Comparison of ENCODE assay signal across 8 cellular contexts in the genomic region with DNA sequence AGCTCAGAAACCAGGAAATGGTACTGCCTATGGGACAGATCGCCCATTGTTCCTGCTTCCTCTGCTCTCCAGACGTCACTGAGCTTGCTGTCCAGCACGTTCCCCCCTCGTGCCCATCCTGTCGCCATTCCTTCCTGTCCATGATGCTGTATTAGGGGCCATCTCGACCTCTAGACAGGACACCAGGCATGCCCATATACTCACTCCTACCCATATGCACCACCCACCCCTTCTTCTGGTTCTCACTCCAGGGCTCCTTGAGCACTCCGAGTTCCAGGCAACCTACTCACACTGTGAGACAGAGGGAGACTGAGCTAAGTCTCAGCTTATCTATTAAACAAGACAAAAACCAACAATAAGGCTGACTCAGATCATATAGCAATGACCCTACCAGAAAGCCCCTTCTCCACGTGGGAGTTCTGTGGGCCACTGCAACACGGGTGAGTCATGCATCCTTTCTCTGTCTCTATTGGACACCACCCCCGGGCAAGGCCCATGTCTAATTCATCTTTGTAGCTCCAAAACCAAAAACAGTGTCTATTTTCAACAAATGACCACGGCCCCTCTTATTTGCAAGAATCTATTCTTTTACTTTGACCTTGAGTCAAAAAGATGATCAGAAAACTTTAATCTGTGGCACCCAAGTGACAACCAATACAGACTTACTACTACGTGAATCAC.
DNase-seq lines count a peak whose midpoint lies in the region; ATAC-seq, FAIRE-seq and TF ChIP-seq lines count a peak whose summit lies in the region.

No MANE protein-coding gene starts in this region.

- H4K20me1 ChIP-seq in HepG2 (ENCODE audit: insufficient read depth, low read length): peaks cover 3% of the 10 kb centered on the region; the same call in 1 of the 2 replicates

- ATAC-seq in activated CD8-positive, alpha-beta memory T cell treated with anti-CD3 and anti-CD28 coated beads, Interleukin-2, amount 10 ng/mL, durations not matched to agents 7 days and 5 days: peak; percentile 60
- peak; percentile 79 for ATAC-seq in HG03439 (IDR thresholded peaks at IDR 0.05; ENCODE audit: unreplicated experiment)
- no peak for ATAC-seq in HepG2

- no TSS peak for BruUV-seq in HepG2 (replicated peaks; lab: Mats Ljungman, UMichigan)

- H3K4me1 ChIP-seq in HepG2 (ENCODE audit: insufficient read depth, low read length): no peaks in the 10 kb centered on the region
- H3K4me1 ChIP-seq in effector memory CD4-positive, alpha-beta T cell (ENCODE audit: control insufficient read depth, insufficient read depth, low read length, poor library complexity, severe bottlenecking): no peaks in the 10 kb centered on the region

- H3K9me3 ChIP-seq in HepG2 (ENCODE audit: low read length): no peaks in the 10 kb centered on the region
- H3K9me3 ChIP-seq in effector memory CD4-positive, alpha-beta T cell (ENCODE audit: control insufficient read depth, low read length): no peaks in the 10 kb centered on the region

- H3K4me3 Mint-ChIP-seq in activated CD8-positive, alpha-beta memory T cell treated with anti-CD3 and anti-CD28 coated beads, Interleukin-2, amount 10 ng/mL, durations not matched to agents 7 days and 5 days: no peak overlapping the region
- H3K4me3 Mint-ChIP-seq in brain: peak overlapping the region in 1 of 5 experiments; percentile 18

- intact Hi-C loops in HepG2 (cut with micrococcal nuclease; ENCODE audit: unreplicated experiment): no loop called here

- CTCF ChIA-PET in activated CD8-positive, alpha-beta memory T cell treated with anti-CD3 and anti-CD28 coated beads, Interleukin-2, amount 10 ng/mL, durations not matched to agents 7 days and 5 days (lab: Charles Lee): no interaction called here
- CTCF ChIA-PET in HepG2 (lab: Yijun Ruan, JAX; ENCODE audit: low intra/inter-chr PET ratio, low total read pairs): no interaction called here

- no peak for TF ChIP-seq RAD21 in HepG2 (CRISPR knock-in tag; IDR thresholded peaks at IDR 0.05)

- H3K9ac ChIP-seq in HepG2 (ENCODE audit: insufficient read depth, low read depth, low read length): no peak overlapping the region

- peaks cover 32 to 47% of the 10 kb centered on the region in 2 experiments for H3K36me3 ChIP-seq in HepG2 (replicated peaks in 1 of 2; ENCODE audit: control insufficient read depth in 1 of 2, insufficient read depth in 2 of 2, low read length in 2 of 2)
- no peaks in the 10 kb centered on the region for H3K36me3 ChIP-seq in effector memory CD4-positive, alpha-beta T cell (ENCODE audit: control insufficient read depth, insufficient read depth, low read length)

- H3K27me3 Mint-ChIP-seq in activated CD8-positive, alpha-beta memory T cell treated with anti-CD3 and anti-CD28 coated beads, Interleukin-2, amount 10 ng/mL, durations not matched to agents 7 days and 5 days: peaks cover 2% of the 10 kb centered on the region
- no peaks in the 10 kb centered on the region for H3K27me3 Mint-ChIP-seq in brain

- peaks cover 5% of the 10 kb centered on the region for H3K4me1 Mint-ChIP-seq in activated CD8-positive, alpha-beta memory T cell treated with anti-CD3 and anti-CD28 coated beads, Interleukin-2, amount 10 ng/mL, durations not matched to agents 7 days and 5 days
- peaks cover 57% of the 10 kb centered on the region for H3K4me1 Mint-ChIP-seq in brain

- WGBS in HepG2 (ENCODE audit: low lambda C conversion rate): 89% methylated on average over 12 of the region's 12 CpGs

- no peaks in the 10 kb centered on the region for H3K36me3 Mint-ChIP-seq in activated CD8-positive, alpha-beta memory T cell treated with anti-CD3 and anti-CD28 coated beads, Interleukin-2, amount 10 ng/mL, durations not matched to agents 7 days and 5 days
- peaks cover 32% of the 10 kb centered on the region for H3K36me3 Mint-ChIP-seq in brain

- TF ChIP-seq EP300 in HepG2 (IDR thresholded peaks at IDR 0.05; ENCODE audit: low read depth in 2 of 2, low read length in 2 of 2) (no peak), HepG2 (CRISPR knock-in tag; IDR thresholded peaks at IDR 0.05; ENCODE audit: borderline replicate concordance) (no peak)

- H3K27me3 ChIP-seq in HepG2 (ENCODE audit: control insufficient read depth in 1 of 2, insufficient read depth in 2 of 2, low read length in 2 of 2): no peaks in the 10 kb centered on the region
- no peaks in the 10 kb centered on the region for H3K27me3 ChIP-seq in effector memory CD4-positive, alpha-beta T cell (replicated peaks; ENCODE audit: control insufficient read depth, insufficient read depth, low read length, poor library complexity, severe bottlenecking)

- FAIRE-seq in HepG2 (lab: Jason Lieb, UNC) (no peak), urothelium cell line (lab: Jason Lieb, UNC) (no peak)

- DNase-seq in activated CD8-positive, alpha-beta memory T cell treated with anti-CD3 and anti-CD28 coated beads, Interleukin-2, amount 10 ng/mL, durations not matched to agents 7 days and 5 days: no peak
- DNase-seq in activated CD8-positive, alpha-beta memory T cell treated with anti-CD3 and anti-CD28 coated beads for 24 hours: no peak
- peak; percentile 17 for DNase-seq in HepG2 (ENCODE audit: low spot score)
- peak; percentile 66 for DNase-seq in urothelium cell line (ENCODE audit: low spot score)
- DNase-seq in NOMO-1 treated with DMSO at 0.1 percent for 48 hours (lab: John Stamatoyannopoulos, UW; ENCODE audit: unreplicated experiment): no peak
- DNase-seq in effector memory CD4-positive, alpha-beta T cell: no peak

- no peak overlapping the region for H3K27ac ChIP-seq in HepG2 (ENCODE audit: extremely low read length, insufficient read depth, low read length)
- H3K27ac ChIP-seq in effector memory CD4-positive, alpha-beta T cell (ENCODE audit: insufficient read depth, low read length, poor library complexity, severe bottlenecking): no peak overlapping the region

- no peak overlapping the region for H2AFZ ChIP-seq in HepG2 (ENCODE audit: low read length)

- no peak for TF ChIP-seq CTCF in brain (conservative IDR thresholded peaks at IDR 0.05)
- TF ChIP-seq CTCF in HepG2 (CRISPR knock-in tag; IDR thresholded peaks at IDR 0.05): no peak

- POLR2A ChIA-PET in HepG2 (lab: Yijun Ruan, JAX): interaction anchor here (1.3 kb wide), 1 partner anchor 85 kb away, joined by 3 read pairs; no protein-coding TSS in a partner anchor

- no peaks in the 10 kb centered on the region for H3K9me3 Mint-ChIP-seq in activated CD8-positive, alpha-beta memory T cell treated with anti-CD3 and anti-CD28 coated beads, Interleukin-2, amount 10 ng/mL, durations not matched to agents 7 days and 5 days (ENCODE audit: low read depth)
- no peaks in the 10 kb centered on the region for H3K9me3 Mint-ChIP-seq in brain

- no peak overlapping the region for H3K4me3 ChIP-seq in HepG2 (replicated peaks in 1 of 3; ENCODE audit: insufficient read depth in 1 of 3, low read depth in 2 of 3, low read length in 3 of 3)
- no peak overlapping the region for H3K4me3 ChIP-seq in effector memory CD4-positive, alpha-beta T cell (ENCODE audit: insufficient read depth, low read depth, low read length, poor library complexity, severe bottlenecking)

- in situ Hi-C loops in HepG2 (cut with HindIII; ENCODE audit: extremely low pct_ligation_motif_present, low pct_unique_long_range_greater_than_20kb): no loop called here

- H3K27ac Mint-ChIP-seq in activated CD8-positive, alpha-beta memory T cell treated with anti-CD3 and anti-CD28 coated beads, Interleukin-2, amount 10 ng/mL, durations not matched to agents 7 days and 5 days: no peak overlapping the region
- H3K27ac Mint-ChIP-seq in brain: peak overlapping the region; percentile 51 to 88 (median 78)

- H3K4me2 ChIP-seq in HepG2 (ENCODE audit: low read depth, low read length): no peak overlapping the region

- TF ChIP-seq POLR2A in HepG2 (IDR thresholded peaks at IDR 0.05; ENCODE audit: insufficient read depth in 1 of 2, low read depth in 2 of 2, low read length in 2 of 2): no peak

- H3K79me2 ChIP-seq in HepG2 (ENCODE audit: insufficient read depth, low read length): no peaks in the 10 kb centered on the region

TF ChIP-seq in HepG2, 621 proteins besides CTCF, POLR2A, EP300 and RAD21:
- TF ChIP-seq ZNF720 (CRISPR knock-in tag; IDR thresholded peaks at IDR 0.05) (no peak), ZNF83 (CRISPR knock-in tag; IDR thresholded peaks at IDR 0.05; ENCODE audit: borderline replicate concordance) (no peak), FOSL2 (CRISPR knock-in tag; IDR thresholded peaks at IDR 0.05) (peak; percentile 75), CBX5 (CRISPR knock-in tag; IDR thresholded peaks at IDR 0.05; ENCODE audit: borderline replicate concordance) (0 out of 2 replicates have a peak, but pooled peaks have one; percentile 5), PHF5A (CRISPR knock-in tag; IDR thresholded peaks at IDR 0.05; ENCODE audit: low read depth, unreplicated experiment) (no peak), ZNF615 (CRISPR knock-in tag; IDR thresholded peaks at IDR 0.05; ENCODE audit: borderline replicate concordance) (no peak), SAP130 (CRISPR knock-in tag; IDR thresholded peaks at IDR 0.05; ENCODE audit: low read depth) (0 out of 2 replicates have a peak, but pooled peaks have one; percentile 11), EZH2 (conservative IDR thresholded peaks at IDR 0.05; ENCODE audit: low read depth, low read length) (no peak), KAT8 (CRISPR knock-in tag; IDR thresholded peaks at IDR 0.05) (no peak), MAZ (IDR thresholded peaks at IDR 0.05; ENCODE audit: borderline replicate concordance, low read depth, low read length) (no peak), MAZ (CRISPR knock-in tag; IDR thresholded peaks at IDR 0.05; ENCODE audit: low read depth) (no peak)
- TF ChIP-seq, protein P1, sequence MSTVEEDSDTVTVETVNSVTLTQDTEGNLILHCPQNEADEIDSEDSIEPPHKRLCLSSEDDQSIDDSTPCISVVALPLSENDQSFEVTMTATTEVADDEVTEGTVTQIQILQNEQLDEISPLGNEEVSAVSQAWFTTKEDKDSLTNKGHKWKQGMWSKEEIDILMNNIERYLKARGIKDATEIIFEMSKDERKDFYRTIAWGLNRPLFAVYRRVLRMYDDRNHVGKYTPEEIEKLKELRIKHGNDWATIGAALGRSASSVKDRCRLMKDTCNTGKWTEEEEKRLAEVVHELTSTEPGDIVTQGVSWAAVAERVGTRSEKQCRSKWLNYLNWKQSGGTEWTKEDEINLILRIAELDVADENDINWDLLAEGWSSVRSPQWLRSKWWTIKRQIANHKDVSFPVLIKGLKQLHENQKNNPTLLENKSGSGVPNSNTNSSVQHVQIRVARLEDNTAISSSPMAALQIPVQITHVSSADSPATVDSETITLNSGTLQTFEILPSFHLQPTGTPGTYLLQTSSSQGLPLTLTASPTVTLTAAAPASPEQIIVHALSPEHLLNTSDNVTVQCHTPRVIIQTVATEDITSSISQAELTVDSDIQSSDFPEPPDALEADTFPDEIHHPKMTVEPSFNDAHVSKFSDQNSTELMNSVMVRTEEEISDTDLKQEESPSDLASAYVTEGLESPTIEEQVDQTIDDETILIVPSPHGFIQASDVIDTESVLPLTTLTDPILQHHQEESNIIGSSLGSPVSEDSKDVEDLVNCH (CRISPR knock-in tag; IDR thresholded peaks at IDR 0.05): no peak

Comparison
In these comparisons a context has a peak if more than half of its experiments do, and no peak if none do; other contexts are left out.
1. DNase-seq: peak in HepG2 (single experiment) and urothelium cell line (single experiment); none in activated CD8-positive, alpha-beta memory T cell treated with anti-CD3 and anti-CD28 coated beads, Interleukin-2, amount 10 ng/mL, durations not matched to agents 7 days and 5 days (single experiment), activated CD8-positive, alpha-beta memory T cell treated with anti-CD3 and anti-CD28 coated beads for 24 hours (single experiment), NOMO-1 treated with DMSO at 0.1 percent for 48 hours (single experiment) and effector memory CD4-positive, alpha-beta T cell (0 of 3).